In genomic region chr1:77281491-77282186, GRCh38 we compare ENCODE assay signal across 8 cellular contexts. TPM values are rescaled to one million over a fixed set of nuclear protein-coding genes. Genes with fewer than 3 reads are reported as not detected.
DNase-seq lines count a peak whose midpoint lies in the region; ATAC-seq and TF ChIP-seq lines count a peak whose summit lies in the region.

TSS of gene AK5 (plus strand) at chr1:77282019. CDS start at chr1:77282314, 295 bp downstream.

- H3K4me1 Mint-ChIP-seq in activated CD4-positive, alpha-beta T cell treated with anti-CD3 and anti-CD28 coated beads, Interleukin-2, amount 10 ng/mL, durations not matched to agents 24 days and 14 days, result peaks cover 20% of the 10 kb centered on the region

- POLR2A ChIA-PET in AG04450 (lab: Yijun Ruan, JAX), result interaction anchor here (0.8 to 1.4 kb wide), 2 partner anchors 40 to 88 kb away, joined by 3 to 4 read pairs; no protein-coding TSS in a partner anchor

- peaks cover 35% of the 10 kb centered on the region for H3K27me3 Mint-ChIP-seq in activated CD4-positive, alpha-beta T cell treated with anti-CD3 and anti-CD28 coated beads, Interleukin-2, amount 10 ng/mL, durations not matched to agents 24 days and 14 days

- ATAC-seq in GM19397 (IDR thresholded peaks at IDR 0.05; ENCODE audit: unreplicated experiment), result peak; percentile 61

- 3 to 8% methylated on average over 26 to 64 of the region's 71 CpGs for WGBS in lower leg skin, 2 donors

- no peak for DNase-seq in AG04450 (ENCODE audit: low read depth, low spot score)
- no peak for DNase-seq in LNCaP clone FGC (ENCODE audit: low read depth)
- DNase-seq in activated CD4-positive, alpha-beta T cell treated with anti-CD3 and anti-CD28 coated beads, Interleukin-2, amount 10 ng/mL, durations not matched to agents 24 days and 14 days, result peak; percentile 81
- DNase-seq in lower leg skin (ENCODE audit: low spot score in 2 of 2), result peak in 1 of 2 donors; percentile 82
- peak; percentile 66 for DNase-seq in stimulated activated CD4-positive, alpha-beta T cell treated with anti-CD3 and anti-CD28 coated beads, Interleukin-4, amount 100 ng/mL, for 1 hour
- no peak for DNase-seq in NCI-H2029 treated with DMSO at 0.1 percent for 48 hours (lab: John Stamatoyannopoulos, UW)

- H3K27ac Mint-ChIP-seq in activated CD4-positive, alpha-beta T cell treated with anti-CD3 and anti-CD28 coated beads, Interleukin-2, amount 10 ng/mL, durations not matched to agents 24 days and 14 days, result no peak within 1 kb of the TSS

- CTCF ChIA-PET in AG04450 (lab: Charles Lee), result interaction anchor here (0.9 to 1.8 kb wide), 2 partner anchors 251 to 401 kb away, joined by 3 to 7 read pairs; no protein-coding TSS in a partner anchor

- TF ChIP-seq CTCF in AG04450 (IDR thresholded peaks at IDR 0.05; ENCODE audit: low read depth, low read length) (no peak), LNCaP clone FGC (IDR thresholded peaks at IDR 0.05; ENCODE audit: control insufficient read depth, extremely low read depth, insufficient read depth) (no peak), lower leg skin (IDR thresholded peaks at IDR 0.05) (no peak)

- no peaks in the 10 kb centered on the region for H3K4me1 ChIP-seq in duodenal mucosa (ENCODE audit: control insufficient read depth in 1 of 2, insufficient read depth in 2 of 2, low read length in 2 of 2)

- H3K36me3 Mint-ChIP-seq in activated CD4-positive, alpha-beta T cell treated with anti-CD3 and anti-CD28 coated beads, Interleukin-2, amount 10 ng/mL, durations not matched to agents 24 days and 14 days (ENCODE audit: low read depth), result no peaks in the 10 kb centered on the region

- no peak within 1 kb of the TSS for H3K9ac ChIP-seq in duodenal mucosa (ENCODE audit: low read depth in 1 of 2, low read length in 2 of 2)

- no peaks in the 10 kb centered on the region; the same call in 1 of the 2 replicates for H3K9me3 ChIP-seq in AG04450 (ENCODE audit: control insufficient read depth, insufficient read depth, low read length)
- H3K9me3 ChIP-seq in duodenal mucosa (ENCODE audit: control insufficient read depth in 1 of 2, low read length in 2 of 2), result no peaks in the 10 kb centered on the region

- H3K27ac ChIP-seq in AG04450 (ENCODE audit: low read depth, low read length), result peak within 1 kb of the TSS; percentile 13
- no peak within 1 kb of the TSS for H3K27ac ChIP-seq in duodenal mucosa (ENCODE audit: low read depth, low read length)

- no peaks in the 10 kb centered on the region for H3K36me3 ChIP-seq in duodenal mucosa (ENCODE audit: control insufficient read depth in 1 of 2, insufficient read depth in 2 of 2, low read length in 2 of 2)

- peak within 1 kb of the TSS; percentile 71 for H3K4me3 Mint-ChIP-seq in activated CD4-positive, alpha-beta T cell treated with anti-CD3 and anti-CD28 coated beads, Interleukin-2, amount 10 ng/mL, durations not matched to agents 24 days and 14 days

- no peaks in the 10 kb centered on the region for H3K9me3 Mint-ChIP-seq in activated CD4-positive, alpha-beta T cell treated with anti-CD3 and anti-CD28 coated beads, Interleukin-2, amount 10 ng/mL, durations not matched to agents 24 days and 14 days

- H3K4me3 ChIP-seq in AG04450 (ENCODE audit: low read depth, low read length) (peak within 1 kb of the TSS; percentile 70), LNCaP clone FGC (ENCODE audit: low read depth, low read length) (peak within 1 kb of the TSS; percentile 47), duodenal mucosa (ENCODE audit: low read depth in 1 of 2, low read length in 2 of 2) (peak within 1 kb of the TSS; percentile 48 to 50), lower leg skin (ENCODE audit: low read depth, poor library complexity, severe bottlenecking) (peak within 1 kb of the TSS; percentile 16)

- no peak for TF ChIP-seq POLR2A in lower leg skin (IDR thresholded peaks at IDR 0.05)

- H3K27me3 ChIP-seq in AG04450 (ENCODE audit: control insufficient read depth, insufficient read depth, low read length) (no peaks in the 10 kb centered on the region), duodenal mucosa (ENCODE audit: control insufficient read depth in 1 of 2, insufficient read depth in 2 of 2, low read length in 2 of 2) (peaks cover 28 to 47% of the 10 kb centered on the region in 2 donors)

- intact Hi-C loops in activated CD4-positive, alpha-beta T cell treated with anti-CD3 and anti-CD28 coated beads, Interleukin-2, amount 10 ng/mL, durations not matched to agents 24 days and 14 days (cut with micrococcal nuclease), result loop anchor here (2.0 kb wide), 1 partner anchor 63 kb away; the partner anchor contains the start of gene PIGK
- intact Hi-C loops in lower leg skin (cut with DNase I; ENCODE audit: low total_unique reads), result no loop called here

RNA-seq across cellular contexts. Expression of gene AK5, which starts in this region (rescaled TPM):
- 34.2 and 45.1 TPM in 2 replicates for polyA plus RNA-seq in AG04450 (2011; rRNA removed)
- 27.6 and 37.0 TPM in 2 replicates for polyA minus RNA-seq in AG04450 (2011; rRNA and poly(A)+ RNA removed)
- 0.05 and 0.17 TPM in 2 replicates for total RNA-seq in activated CD4-positive, alpha-beta T cell treated with anti-CD3 and anti-CD28 coated beads, Interleukin-2, amount 10 ng/mL, durations not matched to agents 24 days and 14 days
- total RNA-seq in lower leg skin, result 1 to 10 TPM in 3 of 4 donors, under 1 TPM in 1; 0.08 to 2.6 (median 1.7) TPM

Comparison
In these comparisons a context has a peak if more than half of its experiments do, and no peak if none do; other contexts are left out.
1. Peak in DNase-seq in activated CD4-positive, alpha-beta T cell treated with anti-CD3 and anti-CD28 coated beads, Interleukin-2, amount 10 ng/mL, durations not matched to agents 24 days and 14 days; RNA of the gene not detected or under 1 TPM.
2. H3K4me3 ChIP-seq: peak in every context shown above with its lines; median percentile 70 in AG04450; 49 in duodenal mucosa; 47 in LNCaP clone FGC; 16 in lower leg skin.